9 cellular contexts compared by ENCODE assay signal in the genomic region with DNA sequence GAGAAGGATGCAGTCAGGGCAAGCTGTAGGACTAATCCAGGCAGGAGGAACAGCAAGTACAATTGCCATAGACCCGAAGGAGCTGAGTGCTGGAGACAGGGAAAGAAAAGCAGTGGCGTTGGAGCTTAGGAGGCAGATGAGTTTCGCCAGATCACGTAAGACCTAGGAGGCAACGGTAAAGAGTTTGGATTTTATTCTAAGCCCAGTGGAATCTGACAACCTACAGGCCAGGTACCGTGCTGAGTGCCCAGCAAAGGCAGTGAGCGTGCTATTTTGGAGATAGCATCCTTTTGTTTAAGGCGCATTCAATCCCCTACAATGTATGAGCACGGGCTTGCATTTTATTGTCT. TPM values are rescaled to one million over a fixed set of nuclear protein-coding genes. Genes with fewer than 3 reads are reported as not detected.
DNase-seq lines count a peak whose midpoint lies in the region; ATAC-seq and TF ChIP-seq lines count a peak whose summit lies in the region.
"Had no signal": no experiment of that assay in that cellular context is flagged by ENCODE, and none has a peak within 500 bp of the region (broad histone marks: within the 10 kb centered on the region; RNA-seq: fewer than 3 reads in every experiment).

No MANE protein-coding gene starts in this region.

- BruUV-seq in A673 (replicated peaks; lab: Mats Ljungman, UMichigan), result no TSS peak

- TF ChIP-seq CTCF in A673 (conservative IDR thresholded peaks at IDR 0.05; ENCODE audit: low read depth, low read length), result no peak
- no peak for TF ChIP-seq CTCF in ascending aorta (IDR thresholded peaks at IDR 0.05)

- H3K4me3 Mint-ChIP-seq in T-helper 1 cell treated with Interleukin-12 subunit alpha and Interleukin-12 subunit beta and Interleukin-4 antibody, amounts not matched to agents 30 μg/mL and 1 μg/mL, for 36 hours, result peak overlapping the region; percentile 71
- peak overlapping the region; percentile 62 for H3K4me3 Mint-ChIP-seq in activated T-helper 1 cell treated with anti-CD3 and anti-CD28 coated beads, Interleukin-12 subunit alpha, Interleukin-12 subunit beta, Interleukin-2, Interleukin-4 antibody, amounts not matched to agents 30 ng/mL and 10 ng/mL and 1 ng/mL, durations not matched to agents 14 hours and 24 hours and 36 hours

- H3K36me3 ChIP-seq in iPS-20b (ENCODE audit: insufficient read depth, low read depth, low read length) (no peaks in the 10 kb centered on the region), A673 (ENCODE audit: insufficient read depth, low read length, poor library complexity, severe bottlenecking) (no peaks in the 10 kb centered on the region), ascending aorta (no peaks in the 10 kb centered on the region)

- H3K9me3 ChIP-seq in iPS-20b (ENCODE audit: insufficient read depth, low read depth, low read length) (no peaks in the 10 kb centered on the region), A673 (ENCODE audit: low read depth, low read length, poor library complexity, severe bottlenecking) (no peaks in the 10 kb centered on the region), ascending aorta (no peaks in the 10 kb centered on the region)

- CTCF ChIA-PET in A673 (lab: Charles Lee), result interaction anchor here (1.0 kb wide), 1 partner anchor 121 kb away, joined by 14 read pairs; no protein-coding TSS in a partner anchor

- intact Hi-C loops in activated T-helper 1 cell treated with anti-CD3 and anti-CD28 coated beads, Interleukin-12 subunit alpha, Interleukin-12 subunit beta, Interleukin-2, Interleukin-4 antibody, amounts not matched to agents 30 ng/mL and 10 ng/mL and 1 ng/mL, durations not matched to agents 14 hours and 24 hours and 36 hours (cut with micrococcal nuclease), result no loop called here
- intact Hi-C loops in A673 (cut with micrococcal nuclease; ENCODE audit: unreplicated experiment) (no loop called here), ascending aorta (cut with DNase I) (no loop called here), Right ventricle myocardium superior (cut with DNase I) (no loop called here)

- peaks cover 42% of the 10 kb centered on the region for H3K27me3 Mint-ChIP-seq in T-helper 1 cell treated with Interleukin-12 subunit alpha and Interleukin-12 subunit beta and Interleukin-4 antibody, amounts not matched to agents 30 μg/mL and 1 μg/mL, for 36 hours (ENCODE audit: low read depth)
- peaks cover 43% of the 10 kb centered on the region for H3K27me3 Mint-ChIP-seq in activated T-helper 1 cell treated with anti-CD3 and anti-CD28 coated beads, Interleukin-12 subunit alpha, Interleukin-12 subunit beta, Interleukin-2, Interleukin-4 antibody, amounts not matched to agents 30 ng/mL and 10 ng/mL and 1 ng/mL, durations not matched to agents 14 hours and 24 hours and 36 hours (ENCODE audit: insufficient read depth)

- H3K27me3 ChIP-seq in iPS-20b (ENCODE audit: insufficient read depth, low read length), result peaks cover 17% of the 10 kb centered on the region
- H3K27me3 ChIP-seq in A673 (replicated peaks; ENCODE audit: insufficient read depth, low read depth, low read length, poor library complexity), result peaks cover 60% of the 10 kb centered on the region
- peaks cover 6% of the 10 kb centered on the region for H3K27me3 ChIP-seq in ascending aorta

- H3K9ac ChIP-seq in iPS-20b (ENCODE audit: low read depth, low read length), result peak overlapping the region; percentile 62; the same call in 1 of the 2 replicates

- H3K27ac Mint-ChIP-seq in T-helper 1 cell treated with Interleukin-12 subunit alpha and Interleukin-12 subunit beta and Interleukin-4 antibody, amounts not matched to agents 30 μg/mL and 1 μg/mL, for 36 hours, result no peak overlapping the region
- H3K27ac Mint-ChIP-seq in activated T-helper 1 cell treated with anti-CD3 and anti-CD28 coated beads, Interleukin-12 subunit alpha, Interleukin-12 subunit beta, Interleukin-2, Interleukin-4 antibody, amounts not matched to agents 30 ng/mL and 10 ng/mL and 1 ng/mL, durations not matched to agents 14 hours and 24 hours and 36 hours, result no peak overlapping the region

- H3K27ac ChIP-seq in iPS-20b (ENCODE audit: low read length) (no peak overlapping the region), skin epidermis (peak overlapping the region in 1 of 21 experiments; percentile 16), A673 (ENCODE audit: low read depth, low read length, poor library complexity, severe bottlenecking) (no peak overlapping the region), ascending aorta (no peak overlapping the region)

- H3K4me1 Mint-ChIP-seq in T-helper 1 cell treated with Interleukin-12 subunit alpha and Interleukin-12 subunit beta and Interleukin-4 antibody, amounts not matched to agents 30 μg/mL and 1 μg/mL, for 36 hours (ENCODE audit: low read depth), result peaks cover 19% of the 10 kb centered on the region
- H3K4me1 Mint-ChIP-seq in activated T-helper 1 cell treated with anti-CD3 and anti-CD28 coated beads, Interleukin-12 subunit alpha, Interleukin-12 subunit beta, Interleukin-2, Interleukin-4 antibody, amounts not matched to agents 30 ng/mL and 10 ng/mL and 1 ng/mL, durations not matched to agents 14 hours and 24 hours and 36 hours (ENCODE audit: low read depth), result peaks cover 18% of the 10 kb centered on the region

- H3K4me3 ChIP-seq in iPS-20b (ENCODE audit: low read length) (peak overlapping the region; percentile 89), skin epidermis (peak overlapping the region in 4 of 7 experiments; percentile 56 to 70 (median 68)), A673 (ENCODE audit: low read depth, low read length, poor library complexity, severe bottlenecking) (no peak overlapping the region), ascending aorta (no peak overlapping the region)

- POLR2A ChIA-PET in A673 (lab: Charles Lee; ENCODE audit: low non-redundant PET), result no interaction called here

- H3K4me1 ChIP-seq in iPS-20b (ENCODE audit: insufficient read depth, low read length), result peaks cover 14% of the 10 kb centered on the region; the same call in 1 of the 2 replicates
- no peaks in the 10 kb centered on the region for H3K4me1 ChIP-seq in A673 (ENCODE audit: insufficient read depth, low read length, poor library complexity, severe bottlenecking)
- H3K4me1 ChIP-seq in ascending aorta, result peaks cover 4 to 10% of the 10 kb centered on the region in 2 donors

- no peak for ATAC-seq in Right ventricle myocardium superior (ENCODE audit: poor library complexity)

- no peaks in the 10 kb centered on the region for H3K9me3 Mint-ChIP-seq in T-helper 1 cell treated with Interleukin-12 subunit alpha and Interleukin-12 subunit beta and Interleukin-4 antibody, amounts not matched to agents 30 μg/mL and 1 μg/mL, for 36 hours
- H3K9me3 Mint-ChIP-seq in activated T-helper 1 cell treated with anti-CD3 and anti-CD28 coated beads, Interleukin-12 subunit alpha, Interleukin-12 subunit beta, Interleukin-2, Interleukin-4 antibody, amounts not matched to agents 30 ng/mL and 10 ng/mL and 1 ng/mL, durations not matched to agents 14 hours and 24 hours and 36 hours, result no peaks in the 10 kb centered on the region

- no peak for DNase-seq in T-helper 1 cell
- no peak for DNase-seq in activated T-helper 1 cell treated with anti-CD3 and anti-CD28 coated beads, Interleukin-12 subunit alpha, Interleukin-12 subunit beta, Interleukin-2, Interleukin-4 antibody, amounts not matched to agents 30 ng/mL and 10 ng/mL and 1 ng/mL, durations not matched to agents 14 hours and 24 hours and 36 hours (ENCODE audit: low spot score)
- DNase-seq in A673 (ENCODE audit: low spot score), result no peak
- DNase-seq in ascending aorta (ENCODE audit: low spot score in 2 of 2), result no peak
- no peak for DNase-seq in Right ventricle myocardium superior
- DNase-seq: NCI-H2029 treated with DMSO at 0.1 percent for 48 hours had no signal

- peaks cover 5% of the 10 kb centered on the region for H3K36me3 Mint-ChIP-seq in T-helper 1 cell treated with Interleukin-12 subunit alpha and Interleukin-12 subunit beta and Interleukin-4 antibody, amounts not matched to agents 30 μg/mL and 1 μg/mL, for 36 hours (ENCODE audit: low read depth)
- H3K36me3 Mint-ChIP-seq in activated T-helper 1 cell treated with anti-CD3 and anti-CD28 coated beads, Interleukin-12 subunit alpha, Interleukin-12 subunit beta, Interleukin-2, Interleukin-4 antibody, amounts not matched to agents 30 ng/mL and 10 ng/mL and 1 ng/mL, durations not matched to agents 14 hours and 24 hours and 36 hours (ENCODE audit: low read depth), result no peaks in the 10 kb centered on the region

RNA-seq across cellular contexts. Expression of gene USP43, which starts 1.2 kb away (rescaled TPM):
- total RNA-seq in activated T-helper 1 cell treated with anti-CD3 and anti-CD28 coated beads, Interleukin-12 subunit alpha, Interleukin-12 subunit beta, Interleukin-2, Interleukin-4 antibody, amounts not matched to agents 30 ng/mL and 10 ng/mL and 1 ng/mL, durations not matched to agents 14 hours and 24 hours and 36 hours, result not detected in 2 replicates
- total RNA-seq in A673 (2021) (0.26 and 0.34 TPM in 2 replicates), ascending aorta (not detected), Right ventricle myocardium superior (not detected)

Comparison
In these comparisons a context has a peak if more than half of its experiments do, and no peak if none do; other contexts are left out.
1. H3K4me3 ChIP-seq: peak in iPS-20b (single experiment) and skin epidermis (4 of 7); none in A673 (single experiment) and ascending aorta (0 of 2).